Comparison of ENCODE assay signal across 14 cellular contexts in the genomic region with DNA sequence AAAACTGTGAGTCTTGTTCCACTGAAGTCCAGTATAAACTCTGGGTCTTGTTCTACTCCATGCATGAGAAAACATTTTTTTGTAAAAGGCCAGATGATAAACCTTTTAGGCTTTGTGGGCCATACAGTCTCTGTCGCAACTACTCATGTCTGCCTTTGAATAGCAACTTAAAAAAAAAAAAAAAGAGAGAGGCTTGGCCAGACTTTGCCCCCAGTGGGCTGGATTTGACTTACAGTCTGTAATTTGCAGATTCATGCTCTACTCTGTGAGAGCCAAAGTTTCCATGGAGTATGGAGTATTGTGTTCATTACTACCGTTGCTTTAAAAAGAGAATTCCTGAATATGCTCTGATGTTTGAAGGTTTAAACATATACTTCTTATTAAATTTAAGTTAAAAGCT.
DNase-seq lines count a peak whose midpoint lies in the region; ATAC-seq and TF ChIP-seq lines count a peak whose summit lies in the region.
"Had no signal": no experiment of that assay in that cellular context is flagged by ENCODE, and none has a peak within 500 bp of the region (broad histone marks: within the 10 kb centered on the region; RNA-seq: fewer than 3 reads in every experiment).

No MANE protein-coding gene starts in this region.

- ATAC-seq in mucosa of descending colon (peak; percentile 86), HG02852 (IDR thresholded peaks at IDR 0.05; ENCODE audit: unreplicated experiment) (no peak), upper lobe of left lung (ENCODE audit: low FRiP score in 2 of 2) (no peak)

- no peak overlapping the region for H3K27ac ChIP-seq in upper lobe of left lung

- in situ Hi-C loops in Caki2 (cut with HindIII; ENCODE audit: low pct_unique_long_range_greater_than_20kb, low sequenced_read_pairs) = no loop called here

- H3K4me1 ChIP-seq in mucosa of descending colon (ENCODE audit: low read depth) (peaks cover 3% of the 10 kb centered on the region), upper lobe of left lung (no peaks in the 10 kb centered on the region)

- 75 to 81% methylated on average over 2 of the region's 2 CpGs for WGBS in upper lobe of left lung, 2 donors

- TF ChIP-seq POLR2A in NB4 (IDR thresholded peaks at IDR 0.05; ENCODE audit: extremely low read depth, insufficient read length) (no peak), upper lobe of left lung (IDR thresholded peaks at IDR 0.05) (no peak)

- H3K36me3 ChIP-seq in mucosa of descending colon (ENCODE audit: low read depth) (no peaks in the 10 kb centered on the region), upper lobe of left lung (no peaks in the 10 kb centered on the region)

- no peaks in the 10 kb centered on the region for H3K27me3 ChIP-seq in upper lobe of left lung

- no peak for TF ChIP-seq EP300 in upper lobe of left lung (IDR thresholded peaks at IDR 0.05)

- DNase-seq in Caki2 (ENCODE audit: low read depth) (peak; percentile 3), NB4 (ENCODE audit: low read depth) (peak; percentile 4), fibroblast of the aortic adventitia (ENCODE audit: low read depth) (peak; percentile 56), mucosa of descending colon (peak in 2 of 3 donors; percentile 22 to 57), upper lobe of left lung (no peak), amygdala (lab: John Stamatoyannopoulos, UW) (no peak), OCI-M2 (lab: John Stamatoyannopoulos, UW; ENCODE audit: unreplicated experiment) (no peak)
- DNase-seq: activated CD8-positive, alpha-beta memory T cell treated with anti-CD3 and anti-CD28 coated beads for 24 hours; activated effector memory CD4-positive, alpha-beta T cell treated with anti-CD3 and anti-CD28 coated beads, Interleukin-2, amount 50 U/mL, for 16 hours; DMS79; NCI-H187; NCI-H774; posterior cingulate gyrus had no signal

- H3K9me3 ChIP-seq in mucosa of descending colon (no peaks in the 10 kb centered on the region), upper lobe of left lung (no peaks in the 10 kb centered on the region)

- intact Hi-C loops in mucosa of descending colon (cut with DNase I, micrococcal nuclease) = no loop called here

- TF ChIP-seq CTCF in NB4 (IDR thresholded peaks at IDR 0.05; ENCODE audit: low read depth, low read length) (no peak), fibroblast of the aortic adventitia (IDR thresholded peaks at IDR 0.05; ENCODE audit: insufficient read depth, low read length) (peak; percentile 29), mucosa of descending colon (IDR thresholded peaks at IDR 0.05) (no peak), upper lobe of left lung (IDR thresholded peaks at IDR 0.05) (no peak)

- H3K4me3 ChIP-seq in NB4 (ENCODE audit: low read depth, low read length) = no peak overlapping the region
- no peak overlapping the region for H3K4me3 ChIP-seq in fibroblast of the aortic adventitia (ENCODE audit: low read depth, low read length)
- no peak overlapping the region for H3K4me3 ChIP-seq in mucosa of descending colon
- H3K4me3 ChIP-seq in upper lobe of left lung = no peak overlapping the region

Comparison
In these comparisons a context has a peak if more than half of its experiments do, and no peak if none do; other contexts are left out.
1. DNase-seq: peak in Caki2 (single experiment), NB4 (single experiment), fibroblast of the aortic adventitia (single experiment) and mucosa of descending colon (2 of 3); none in upper lobe of left lung (0 of 2), amygdala (0 of 56) and OCI-M2 (single experiment).